In genomic region chr17:13952252-13952721, GRCh38 we compare ENCODE assay signal across 16 cellular contexts.
A peak's percentile ranks its signal among the peaks of the same experiment; 100 is the strongest.
DNase-seq lines count a peak whose midpoint lies in the region; ATAC-seq and TF ChIP-seq lines count a peak whose summit lies in the region.
"Had no signal": no experiment of that assay in that cellular context is flagged by ENCODE, and none has a peak within 500 bp of the region (broad histone marks: within the 10 kb centered on the region; RNA-seq: fewer than 3 reads in every experiment).

No MANE protein-coding gene starts in this region.

- DNase-seq in NCI-H748 (lab: John Stamatoyannopoulos, UW; ENCODE audit: unreplicated experiment), result peak; percentile 83
- peak; percentile 17 for DNase-seq in mucosa of gallbladder (ENCODE audit: low spot score)
- DNase-seq: DMS79 treated with DMSO at 0.1 percent for 48 hours, Kasumi-1, MM.1S, NCI-H1092 treated with DMSO at 0.1 percent for 48 hours, NCI-H187, NCI-H345, NCI-H524 treated with DMSO at 0.1 percent for 48 hours, SK-N-SH had no signal

- no peaks in the 10 kb centered on the region for H3K36me3 ChIP-seq in HEK293 (ENCODE audit: control insufficient read depth in 2 of 2, insufficient read depth in 1 of 2, low read length in 2 of 2)

- H3K4me3 ChIP-seq in HEK293 (ENCODE audit: low read depth, low read length), result no peak overlapping the region

- peak; percentile 75 for ATAC-seq in esophagus mucosa
- ATAC-seq in GM19328 (IDR thresholded peaks at IDR 0.05; ENCODE audit: unreplicated experiment), result no peak
- no peak for ATAC-seq in HG03460 (IDR thresholded peaks at IDR 0.05; ENCODE audit: unreplicated experiment)
- ATAC-seq in GM18870 (IDR thresholded peaks at IDR 0.05; ENCODE audit: unreplicated experiment), result no peak

- POLR2A ChIA-PET in HEK293 (lab: Yijun Ruan, JAX), result no interaction called here

- H3K9me3 ChIP-seq in HEK293 (ENCODE audit: control insufficient read depth, insufficient read depth, low read depth, low read length), result no peaks in the 10 kb centered on the region
- H3K9me3 ChIP-seq: SK-N-SH had no signal

- no peak overlapping the region for H3K27ac ChIP-seq in HEK293 (ENCODE audit: extremely low read depth, low read depth, low read length)
- H3K27ac ChIP-seq: HL-60 had no signal

- no peak for TF ChIP-seq CTCF in HEK293 (tag by site-specific recombination; IDR thresholded peaks at IDR 0.05)

- no peaks in the 10 kb centered on the region for H3K4me1 ChIP-seq in HEK293 (ENCODE audit: control insufficient read depth, insufficient read depth, low read length)

- CTCF ChIA-PET in HEK293 (lab: Yijun Ruan, JAX), result no interaction called here

TF ChIP-seq in HEK293, 187 proteins besides CTCF, POLR2A, EP300 and RAD21:
- TF ChIP-seq ZNF654 (tag by site-specific recombination; IDR thresholded peaks at IDR 0.05; ENCODE audit: low read depth), result no peak
- TF ChIP-seq MEIS1 (CRISPR knock-in tag; IDR thresholded peaks at IDR 0.05; ENCODE audit: borderline replicate concordance), result 0 out of 2 replicates have a peak, but pooled peaks have one; percentile 17
